ENCODE assay signal across 12 cellular contexts in genomic region chr16:10978846-10979446, GRCh38. TPM values are rescaled to one million over a fixed set of nuclear protein-coding genes. Genes with fewer than 3 reads are reported as not detected.
DNase-seq lines count a peak whose midpoint lies in the region; ATAC-seq and TF ChIP-seq lines count a peak whose summit lies in the region.
"Had no signal": no experiment of that assay in that cellular context is flagged by ENCODE, and none has a peak within 500 bp of the region (broad histone marks: within the 10 kb centered on the region; RNA-seq: fewer than 3 reads in every experiment).

No MANE protein-coding gene starts in this region.

- no peak for ATAC-seq in activated CD4-positive, alpha-beta T cell treated with anti-CD3 and anti-CD28 coated beads for 36 hours
- no peak for ATAC-seq in HG03571 (IDR thresholded peaks at IDR 0.05; ENCODE audit: unreplicated experiment)
- no peak for ATAC-seq in GM18520 (IDR thresholded peaks at IDR 0.05; ENCODE audit: unreplicated experiment)

- no peaks in the 10 kb centered on the region for H3K79me1 ChIP-seq in mesendoderm (ENCODE audit: low read length)

- no peak overlapping the region for H3K18ac ChIP-seq in mesendoderm (ENCODE audit: low read length)

- H3K27ac Mint-ChIP-seq in activated CD4-positive, alpha-beta T cell treated with anti-CD3 and anti-CD28 coated beads, Interleukin-2, amount 10 ng/mL, durations not matched to agents 24 days and 14 days: peak overlapping the region; percentile 66
- H3K27ac Mint-ChIP-seq in activated CD4-positive, alpha-beta T cell treated with anti-CD3 and anti-CD28 coated beads for 36 hours: no peak overlapping the region

- H3K36me3 ChIP-seq in mesendoderm (ENCODE audit: control insufficient read depth, insufficient read depth, low read length): no peaks in the 10 kb centered on the region
- H3K36me3 ChIP-seq in stomach smooth muscle (ENCODE audit: control insufficient read depth in 2 of 2, insufficient read depth in 2 of 2, low read length in 2 of 2): peaks cover 4 to 5% of the 10 kb centered on the region in 2 donors
- H3K36me3 ChIP-seq in brain microvascular endothelial cell (replicated peaks): peaks cover 5% of the 10 kb centered on the region

- peak overlapping the region; percentile 20 for H3K4ac ChIP-seq in mesendoderm (ENCODE audit: low read depth, low read length)

- H3K27me3 ChIP-seq in mesendoderm (ENCODE audit: insufficient read depth, low read length, poor library complexity): no peaks in the 10 kb centered on the region
- no peaks in the 10 kb centered on the region for H3K27me3 ChIP-seq in stomach smooth muscle (ENCODE audit: control insufficient read depth in 1 of 2, insufficient read depth in 2 of 2, low read length in 2 of 2)
- H3K27me3 ChIP-seq in brain microvascular endothelial cell (replicated peaks): no peaks in the 10 kb centered on the region
- H3K27me3 ChIP-seq: Peyer's patch had no signal

- H3K36me3 Mint-ChIP-seq in activated CD4-positive, alpha-beta T cell treated with anti-CD3 and anti-CD28 coated beads, Interleukin-2, amount 10 ng/mL, durations not matched to agents 24 days and 14 days (ENCODE audit: low read depth): peaks cover 45% of the 10 kb centered on the region
- peaks cover 30% of the 10 kb centered on the region for H3K36me3 Mint-ChIP-seq in activated CD4-positive, alpha-beta T cell treated with anti-CD3 and anti-CD28 coated beads for 36 hours (ENCODE audit: low read depth)

- H3K9ac ChIP-seq in mesendoderm (ENCODE audit: low read length): no peak overlapping the region
- no peak overlapping the region for H3K9ac ChIP-seq in stomach smooth muscle (ENCODE audit: low read length in 2 of 2)

- H3K56ac ChIP-seq in mesendoderm (ENCODE audit: low read length): peak overlapping the region; percentile 38

- no peak overlapping the region for H2BK120ac ChIP-seq in mesendoderm (ENCODE audit: low read depth, low read length)

- H3K4me1 ChIP-seq in mesendoderm (ENCODE audit: control insufficient read depth, low read depth, low read length): no peaks in the 10 kb centered on the region
- H3K4me1 ChIP-seq in stomach smooth muscle (ENCODE audit: control insufficient read depth, insufficient read depth, low read length): peaks cover 22% of the 10 kb centered on the region

- no peak overlapping the region for H4K8ac ChIP-seq in mesendoderm (ENCODE audit: low read depth, low read length)

- H3K27me3 Mint-ChIP-seq in activated CD4-positive, alpha-beta T cell treated with anti-CD3 and anti-CD28 coated beads, Interleukin-2, amount 10 ng/mL, durations not matched to agents 24 days and 14 days: no peaks in the 10 kb centered on the region
- no peaks in the 10 kb centered on the region for H3K27me3 Mint-ChIP-seq in activated CD4-positive, alpha-beta T cell treated with anti-CD3 and anti-CD28 coated beads for 36 hours

- WGBS in mesendoderm (ENCODE audit: extremely low coverage, insufficient coverage, low lambda C conversion rate): no CpG with 5 or more reads among the region's 14 CpGs

- no peak overlapping the region for H3K4me2 ChIP-seq in mesendoderm (ENCODE audit: low read length)

- no peak overlapping the region for H3K23ac ChIP-seq in mesendoderm (ENCODE audit: low read length)

- H3K4me3 ChIP-seq in mesendoderm (ENCODE audit: low read length) (no peak overlapping the region), stomach smooth muscle (ENCODE audit: low read length in 2 of 2) (no peak overlapping the region), brain microvascular endothelial cell (ENCODE audit: low read depth, low read length) (no peak overlapping the region)
- H3K4me3 ChIP-seq: Peyer's patch had no signal

- no peak for TF ChIP-seq CTCF in brain microvascular endothelial cell (IDR thresholded peaks at IDR 0.05; ENCODE audit: low read depth, low read length, missing control alignments)

- intact Hi-C loops in activated CD4-positive, alpha-beta T cell treated with anti-CD3 and anti-CD28 coated beads, Interleukin-2, amount 10 ng/mL, durations not matched to agents 24 days and 14 days (cut with micrococcal nuclease): no loop called here
- intact Hi-C loops in activated CD4-positive, alpha-beta T cell treated with anti-CD3 and anti-CD28 coated beads for 36 hours (cut with DNase I, micrococcal nuclease): no loop called here

- no peak overlapping the region for H2BK5ac ChIP-seq in mesendoderm (ENCODE audit: low read length)

- no peak overlapping the region for H2BK15ac ChIP-seq in mesendoderm (replicated peaks; ENCODE audit: low read depth)

- CTCF ChIA-PET in activated CD4-positive, alpha-beta T cell treated with anti-CD3 and anti-CD28 coated beads for 36 hours (lab: Charles Lee): interaction anchor here (1.2 to 2.2 kb wide), 2 partner anchors 8 to 278 kb away, joined by 3 to 12 read pairs; no protein-coding TSS in a partner anchor

- POLR2A ChIA-PET in activated CD4-positive, alpha-beta T cell treated with anti-CD3 and anti-CD28 coated beads for 36 hours (lab: Charles Lee): interaction anchor here (0.6 kb wide), 1 partner anchor 198 kb away, joined by 4 read pairs; no protein-coding TSS in a partner anchor

- in situ Hi-C loops in brain microvascular endothelial cell (cut with HindIII; ENCODE audit: low pct_ligation_motif_present, low sequenced_read_pairs): no loop called here

- no peak for DNase-seq in activated CD4-positive, alpha-beta T cell treated with anti-CD3 and anti-CD28 coated beads, Interleukin-2, amount 10 ng/mL, durations not matched to agents 24 days and 14 days
- no peak for DNase-seq in activated CD4-positive, alpha-beta T cell treated with anti-CD3 and anti-CD28 coated beads for 36 hours
- no peak for DNase-seq in mesendoderm
- no peak for DNase-seq in brain microvascular endothelial cell
- DNase-seq: NCI-H1092, Peyer's patch, small intestine, T-helper 9 cell had no signal

- peak overlapping the region; percentile 32 for H3K27ac ChIP-seq in angular gyrus (ENCODE audit: low read depth, low read length)
- H3K27ac ChIP-seq in mesendoderm (ENCODE audit: low read depth, low read length): no peak overlapping the region
- H3K27ac ChIP-seq in stomach smooth muscle (ENCODE audit: low read length): peak overlapping the region; percentile 89
- H3K27ac ChIP-seq in brain microvascular endothelial cell: no peak overlapping the region

- H3K4me3 Mint-ChIP-seq in activated CD4-positive, alpha-beta T cell treated with anti-CD3 and anti-CD28 coated beads, Interleukin-2, amount 10 ng/mL, durations not matched to agents 24 days and 14 days: no peak overlapping the region
- H3K4me3 Mint-ChIP-seq in activated CD4-positive, alpha-beta T cell treated with anti-CD3 and anti-CD28 coated beads for 36 hours: no peak overlapping the region

- no peaks in the 10 kb centered on the region for H3K79me2 ChIP-seq in mesendoderm (ENCODE audit: control insufficient read depth, insufficient read depth, low read length)

- no peak overlapping the region for H2AK5ac ChIP-seq in mesendoderm (ENCODE audit: low read length)

- no peaks in the 10 kb centered on the region for H3K9me3 Mint-ChIP-seq in activated CD4-positive, alpha-beta T cell treated with anti-CD3 and anti-CD28 coated beads, Interleukin-2, amount 10 ng/mL, durations not matched to agents 24 days and 14 days
- H3K9me3 Mint-ChIP-seq in activated CD4-positive, alpha-beta T cell treated with anti-CD3 and anti-CD28 coated beads for 36 hours (ENCODE audit: low read depth): no peaks in the 10 kb centered on the region

- no peak overlapping the region for H4K5ac ChIP-seq in mesendoderm (ENCODE audit: low read length)

- H3K4me1 Mint-ChIP-seq in activated CD4-positive, alpha-beta T cell treated with anti-CD3 and anti-CD28 coated beads, Interleukin-2, amount 10 ng/mL, durations not matched to agents 24 days and 14 days: peaks cover 61% of the 10 kb centered on the region
- peaks cover 24% of the 10 kb centered on the region for H3K4me1 Mint-ChIP-seq in activated CD4-positive, alpha-beta T cell treated with anti-CD3 and anti-CD28 coated beads for 36 hours

- no peaks in the 10 kb centered on the region for H3K9me3 ChIP-seq in stomach smooth muscle (ENCODE audit: control insufficient read depth in 2 of 2, low read length in 2 of 2)
- H3K9me3 ChIP-seq: Peyer's patch had no signal

RNA-seq across cellular contexts. Expression of gene CLEC16A, which starts 34.6 kb away (rescaled TPM):
- 35.9 and 36.2 TPM in 2 replicates for total RNA-seq in activated CD4-positive, alpha-beta T cell treated with anti-CD3 and anti-CD28 coated beads, Interleukin-2, amount 10 ng/mL, durations not matched to agents 24 days and 14 days
- total RNA-seq in activated CD4-positive, alpha-beta T cell treated with anti-CD3 and anti-CD28 coated beads for 36 hours: 10 to 100 TPM; 23.5 to 25.4 TPM
- 13.1 TPM for polyA plus RNA-seq in mesendoderm (2013, experiment 1 of 2)
- 13.2 TPM for polyA plus RNA-seq in mesendoderm (2013, experiment 2 of 2)

RNA-seq across cellular contexts. Expression of gene DEXI, which starts 36.7 kb away (rescaled TPM):
- total RNA-seq in activated CD4-positive, alpha-beta T cell treated with anti-CD3 and anti-CD28 coated beads, Interleukin-2, amount 10 ng/mL, durations not matched to agents 24 days and 14 days: 35.6 and 38.0 TPM in 2 replicates
- 10 to 100 TPM; 33.8 to 34.9 TPM for total RNA-seq in activated CD4-positive, alpha-beta T cell treated with anti-CD3 and anti-CD28 coated beads for 36 hours
- polyA plus RNA-seq in mesendoderm (2013, experiment 1 of 2): 19.9 TPM
- polyA plus RNA-seq in mesendoderm (2013, experiment 2 of 2): 18.6 TPM

Comparison
In these comparisons a context has a peak if more than half of its experiments do, and no peak if none do; other contexts are left out.
1. H3K27ac ChIP-seq: peak in angular gyrus (single experiment) and stomach smooth muscle (single experiment); none in mesendoderm (single experiment) and brain microvascular endothelial cell (single experiment).